9 cellular contexts compared by ENCODE assay signal in the genomic region with DNA sequence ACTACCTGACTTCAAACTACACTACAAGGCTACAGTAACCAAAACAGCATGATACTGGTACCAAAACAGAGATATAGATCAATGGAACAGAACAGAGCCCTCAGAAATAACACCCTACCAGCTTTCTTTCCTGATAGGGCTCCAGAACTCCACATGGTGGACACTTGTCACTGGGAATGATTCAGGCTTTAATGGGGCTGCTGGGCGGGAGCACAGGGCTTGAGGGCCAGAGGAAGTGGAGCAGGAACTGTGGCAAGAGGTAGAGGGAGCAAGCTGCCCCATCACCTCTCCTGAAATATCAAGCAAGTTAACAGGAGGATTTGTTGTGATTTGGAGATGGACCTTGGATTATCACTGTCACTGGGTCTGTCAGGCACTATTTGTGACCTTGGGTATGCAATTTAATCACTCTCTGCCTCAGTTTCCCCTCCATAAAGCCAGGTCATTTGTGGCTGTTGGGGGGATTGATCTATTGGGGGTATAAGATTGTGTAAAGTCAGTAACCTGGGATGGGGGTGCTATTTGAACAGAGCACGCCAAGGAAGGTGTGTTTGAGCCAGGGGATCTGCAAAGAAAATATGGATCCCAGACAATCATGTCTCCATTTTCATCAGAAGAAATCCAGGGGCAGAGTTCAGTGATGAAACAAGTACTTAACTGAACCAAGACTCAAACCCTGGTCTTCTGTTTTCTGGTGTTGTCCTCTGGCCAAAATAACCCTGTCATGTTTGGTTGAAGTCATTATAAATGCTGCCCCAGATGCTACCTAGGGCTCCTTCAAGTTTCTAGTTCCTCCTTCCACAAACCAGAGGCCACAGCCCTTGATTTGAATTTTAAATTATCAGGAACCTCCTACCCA. TPM values are rescaled to one million over a fixed set of nuclear protein-coding genes. Genes with fewer than 3 reads are reported as not detected.
A peak's percentile ranks its signal among the peaks of the same experiment; 100 is the strongest.
DNase-seq lines count a peak whose midpoint lies in the region; ATAC-seq and TF ChIP-seq lines count a peak whose summit lies in the region.
"Had no signal": no experiment of that assay in that cellular context is flagged by ENCODE, and none has a peak within 500 bp of the region (broad histone marks: within the 10 kb centered on the region; RNA-seq: fewer than 3 reads in every experiment).

No MANE protein-coding gene starts in this region.

- CTCF ChIA-PET in activated CD4-positive, alpha-beta T cell treated with anti-CD3 and anti-CD28 coated beads for 36 hours (lab: Charles Lee), result no interaction called here

- peak overlapping the region; percentile 74 for H3K27ac ChIP-seq in suprapubic skin
- H3K27ac ChIP-seq in dorsolateral prefrontal cortex, result peak overlapping the region in 11 of 59 donors; percentile 5 to 73 (median 11)

- H3K27me3 ChIP-seq in suprapubic skin (no peaks in the 10 kb centered on the region), dorsolateral prefrontal cortex (no peaks in the 10 kb centered on the region), HAP-1 (ENCODE audit: low read depth) (no peaks in the 10 kb centered on the region)

- TF ChIP-seq EP300 in suprapubic skin (IDR thresholded peaks at IDR 0.05), result no peak

- no peak for DNase-seq in activated CD4-positive, alpha-beta T cell treated with anti-CD3 and anti-CD28 coated beads for 36 hours
- DNase-seq in activated CD4-positive, alpha-beta T cell treated with anti-CD3 and anti-CD28 coated beads, Interleukin-2, amount 50 U/mL, for 1 hour, result no peak
- no peak for DNase-seq in activated naive CD8-positive, alpha-beta T cell treated with anti-CD3 and anti-CD28 coated beads, Interleukin-2, amount 10 ng/mL, durations not matched to agents 7 days and 5 days
- no peak for DNase-seq in suprapubic skin (ENCODE audit: low spot score in 2 of 2)
- no peak for DNase-seq in dorsolateral prefrontal cortex
- DNase-seq in HAP-1 (ENCODE audit: low spot score in 2 of 2), result no peak
- DNase-seq in OCI-M1 (lab: John Stamatoyannopoulos, UW), result no peak

- 74% methylated on average over 2 of the region's 2 CpGs for WGBS in suprapubic skin

- H3K4me3 Mint-ChIP-seq in activated CD4-positive, alpha-beta T cell treated with anti-CD3 and anti-CD28 coated beads for 36 hours, result no peak overlapping the region
- no peak overlapping the region for H3K4me3 Mint-ChIP-seq in activated naive CD8-positive, alpha-beta T cell treated with anti-CD3 and anti-CD28 coated beads, Interleukin-2, amount 10 ng/mL, durations not matched to agents 7 days and 5 days
- H3K4me3 Mint-ChIP-seq: brain had no signal

- no peaks in the 10 kb centered on the region for H3K27me3 Mint-ChIP-seq in activated CD4-positive, alpha-beta T cell treated with anti-CD3 and anti-CD28 coated beads for 36 hours
- peaks cover 5% of the 10 kb centered on the region for H3K27me3 Mint-ChIP-seq in activated naive CD8-positive, alpha-beta T cell treated with anti-CD3 and anti-CD28 coated beads, Interleukin-2, amount 10 ng/mL, durations not matched to agents 7 days and 5 days

- peaks cover 17% of the 10 kb centered on the region for H3K4me1 Mint-ChIP-seq in activated CD4-positive, alpha-beta T cell treated with anti-CD3 and anti-CD28 coated beads for 36 hours
- H3K4me1 Mint-ChIP-seq in activated naive CD8-positive, alpha-beta T cell treated with anti-CD3 and anti-CD28 coated beads, Interleukin-2, amount 10 ng/mL, durations not matched to agents 7 days and 5 days, result peaks cover 11% of the 10 kb centered on the region

- in situ Hi-C loops in HAP-1 (cut with MboI; ENCODE audit: low sequenced_read_pairs), result no loop called here

- H3K36me3 ChIP-seq in suprapubic skin (no peaks in the 10 kb centered on the region), HAP-1 (replicated peaks) (no peaks in the 10 kb centered on the region)

- no peak overlapping the region for H3K4me3 ChIP-seq in suprapubic skin
- H3K4me3 ChIP-seq in dorsolateral prefrontal cortex, result no peak overlapping the region
- no peak overlapping the region for H3K4me3 ChIP-seq in HAP-1

- no peaks in the 10 kb centered on the region for H3K9me3 ChIP-seq in suprapubic skin
- no peaks in the 10 kb centered on the region for H3K9me3 ChIP-seq in HAP-1

- H3K27ac Mint-ChIP-seq in activated CD4-positive, alpha-beta T cell treated with anti-CD3 and anti-CD28 coated beads for 36 hours, result peak overlapping the region; percentile 80
- peak overlapping the region; percentile 46 for H3K27ac Mint-ChIP-seq in activated naive CD8-positive, alpha-beta T cell treated with anti-CD3 and anti-CD28 coated beads, Interleukin-2, amount 10 ng/mL, durations not matched to agents 7 days and 5 days

- H3K4me1 ChIP-seq in suprapubic skin, result peaks cover 26% of the 10 kb centered on the region
- no peaks in the 10 kb centered on the region for H3K4me1 ChIP-seq in HAP-1

- no peak for ATAC-seq in activated CD4-positive, alpha-beta T cell treated with anti-CD3 and anti-CD28 coated beads for 36 hours
- peak; percentile 83 for ATAC-seq in HG03025 (IDR thresholded peaks at IDR 0.05; ENCODE audit: low FRiP score, unreplicated experiment)
- no peak for ATAC-seq in activated naive CD8-positive, alpha-beta T cell treated with anti-CD3 and anti-CD28 coated beads, Interleukin-2, amount 10 ng/mL, durations not matched to agents 7 days and 5 days (ENCODE audit: low read depth)

- H3K9me3 Mint-ChIP-seq in activated CD4-positive, alpha-beta T cell treated with anti-CD3 and anti-CD28 coated beads for 36 hours (ENCODE audit: low read depth), result peaks cover 7% of the 10 kb centered on the region
- no peaks in the 10 kb centered on the region for H3K9me3 Mint-ChIP-seq in activated naive CD8-positive, alpha-beta T cell treated with anti-CD3 and anti-CD28 coated beads, Interleukin-2, amount 10 ng/mL, durations not matched to agents 7 days and 5 days

- POLR2A ChIA-PET in activated CD4-positive, alpha-beta T cell treated with anti-CD3 and anti-CD28 coated beads for 36 hours (lab: Charles Lee), result interaction anchor here (0.5 to 0.6 kb wide), 2 partner anchors 10 to 22 kb away, joined by 3 read pairs; no protein-coding TSS in a partner anchor
- POLR2A ChIA-PET in activated naive CD8-positive, alpha-beta T cell treated with anti-CD3 and anti-CD28 coated beads, Interleukin-2, amount 10 ng/mL, durations not matched to agents 7 days and 5 days (lab: Charles Lee), result no interaction called here

- intact Hi-C loops in activated CD4-positive, alpha-beta T cell treated with anti-CD3 and anti-CD28 coated beads for 36 hours (cut with DNase I, micrococcal nuclease), result loop anchor here (1.0 to 2.0 kb wide), 3 partner anchors 26 to 64 kb away; a partner anchor contains a TSS
- intact Hi-C loops in dorsolateral prefrontal cortex (cut with DNase I), result loop anchor here in 1 of 2 donors (5.0 kb wide), 1 partner anchor 106 kb away; no protein-coding TSS in a partner anchor

- TF ChIP-seq CTCF in suprapubic skin (IDR thresholded peaks at IDR 0.05) (no peak), dorsolateral prefrontal cortex (IDR thresholded peaks at IDR 0.05 in 54 of 56, conservative IDR thresholded peaks at IDR 0.05 in 2 of 56; ENCODE audit: low read depth in 1 of 56, partially characterized antibody in 56 of 56) (no peak)

- TF ChIP-seq POLR2A in suprapubic skin (IDR thresholded peaks at IDR 0.05), result no peak

- H3K36me3 Mint-ChIP-seq in activated CD4-positive, alpha-beta T cell treated with anti-CD3 and anti-CD28 coated beads for 36 hours (ENCODE audit: low read depth), result no peaks in the 10 kb centered on the region
- no peaks in the 10 kb centered on the region for H3K36me3 Mint-ChIP-seq in activated naive CD8-positive, alpha-beta T cell treated with anti-CD3 and anti-CD28 coated beads, Interleukin-2, amount 10 ng/mL, durations not matched to agents 7 days and 5 days
- H3K36me3 Mint-ChIP-seq: brain had no signal

RNA-seq across cellular contexts. Expression of a gene that starts 25.2 kb away (rescaled TPM):
- total RNA-seq in activated CD4-positive, alpha-beta T cell treated with anti-CD3 and anti-CD28 coated beads for 36 hours, result 10 to 100 TPM; 44.7 to 61.9 TPM
- total RNA-seq in activated naive CD8-positive, alpha-beta T cell treated with anti-CD3 and anti-CD28 coated beads, Interleukin-2, amount 10 ng/mL, durations not matched to agents 7 days and 5 days, result 10 to 100 TPM; 14.8 to 15.5 TPM
- total RNA-seq in suprapubic skin (100 to 1,000 TPM; 198 to 510 (median 416) TPM), dorsolateral prefrontal cortex (100 to 1,000 TPM in 86 of 120 experiments, 10 to 100 TPM in 34; 47.9 to 194 (median 111) TPM)
